Comparison of ENCODE assay signal across 21 cellular contexts in genomic region chr11:1949302-1949701, GRCh38. TPM values are rescaled to one million over a fixed set of nuclear protein-coding genes. Genes with fewer than 3 reads are reported as not detected.
DNase-seq lines count a peak whose midpoint lies in the region; ATAC-seq and TF ChIP-seq lines count a peak whose summit lies in the region.
"Had no signal": no experiment of that assay in that cellular context is flagged by ENCODE, and none has a peak within 500 bp of the region (broad histone marks: within the 10 kb centered on the region; RNA-seq: fewer than 3 reads in every experiment).

No MANE protein-coding gene starts in this region.

- TF ChIP-seq EP300 in ovary (IDR thresholded peaks at IDR 0.05) = no peak

- ATAC-seq in Right ventricle myocardium inferior (no peak), upper lobe of right lung (no peak), HG03442 (IDR thresholded peaks at IDR 0.05; ENCODE audit: unreplicated experiment) (no peak)

- H3K36me3 ChIP-seq in right atrium auricular region = no peaks in the 10 kb centered on the region
- H3K36me3 ChIP-seq in left ventricle myocardium inferior = no peaks in the 10 kb centered on the region
- no peaks in the 10 kb centered on the region for H3K36me3 ChIP-seq in ovary
- no peaks in the 10 kb centered on the region for H3K36me3 ChIP-seq in upper lobe of right lung

- no peak overlapping the region for H3K4me3 ChIP-seq in right atrium auricular region
- H3K4me3 ChIP-seq in left ventricle myocardium inferior = no peak overlapping the region
- H3K4me3 ChIP-seq in ovary = no peak overlapping the region
- no peak overlapping the region for H3K4me3 ChIP-seq in upper lobe of right lung
- H3K4me3 ChIP-seq: GM23338 had no signal

- DNase-seq in Right ventricle myocardium inferior (ENCODE audit: missing footprints) (peak; percentile 53), right atrium auricular region (ENCODE audit: low spot score) (no peak), left ventricle myocardium inferior (no peak), ovary (peak in 3 of 5 donors; percentile 3 to 27 (median 11)), upper lobe of right lung (peak; percentile 32), NCI-H2107 treated with DMSO at 0.1 percent for 48 hours (lab: John Stamatoyannopoulos, UW; ENCODE audit: unreplicated experiment) (no peak), activated gamma-delta T cell treated with Interleukin-2 at 50 U/mL for 16 hours (no peak)
- DNase-seq: ACHN; AML-193; CD4-positive, alpha-beta memory T cell; DMS153; DMS79; GDM1; HCEC 1CT had no signal

- no CpG with 5 or more reads among the region's 6 CpGs for WGBS in ovary, 3 donors

- H3K4me1 ChIP-seq in right atrium auricular region (no peaks in the 10 kb centered on the region), left ventricle myocardium inferior (peaks cover 5% of the 10 kb centered on the region), ovary (ENCODE audit: insufficient read depth) (no peaks in the 10 kb centered on the region), upper lobe of right lung (no peaks in the 10 kb centered on the region)

- intact Hi-C loops in Right ventricle myocardium inferior (cut with DNase I) (no loop called here), left ventricle myocardium inferior (cut with micrococcal nuclease) (loop anchor here (10.0 kb wide), 1 partner anchor 55 kb away; the partner anchor contains the start of gene PRR33), ovary (cut with DNase I) (loop anchor here in 2 of 4 donors (10.0 kb wide), 1 partner anchor 55 kb away; the partner anchor contains the start of gene PRR33 (in 2 of the 2)), upper lobe of right lung (cut with DNase I) (no loop called here)

- H3K9me3 ChIP-seq in right atrium auricular region = no peaks in the 10 kb centered on the region
- H3K9me3 ChIP-seq in left ventricle myocardium inferior (replicated peaks) = no peaks in the 10 kb centered on the region
- H3K9me3 ChIP-seq in ovary = no peaks in the 10 kb centered on the region
- H3K9me3 ChIP-seq in upper lobe of right lung = no peaks in the 10 kb centered on the region

- no peak overlapping the region for H3K27ac ChIP-seq in right atrium auricular region
- H3K27ac ChIP-seq in left ventricle myocardium inferior (replicated peaks) = peak overlapping the region; percentile 61
- no peak overlapping the region for H3K27ac ChIP-seq in ovary
- H3K27ac ChIP-seq in upper lobe of right lung = no peak overlapping the region
- H3K27ac ChIP-seq: C4-2B, HL-60 had no signal

- TF ChIP-seq POLR2A in ovary (IDR thresholded peaks at IDR 0.05) = no peak

- no peak for TF ChIP-seq CTCF in right atrium auricular region (IDR thresholded peaks at IDR 0.05)
- TF ChIP-seq CTCF in left ventricle myocardium inferior (IDR thresholded peaks at IDR 0.05; ENCODE audit: borderline replicate concordance) = no peak
- TF ChIP-seq CTCF in ovary (IDR thresholded peaks at IDR 0.05) = no peak
- TF ChIP-seq CTCF in upper lobe of right lung (IDR thresholded peaks at IDR 0.05) = no peak

- H3K27me3 ChIP-seq in right atrium auricular region (no peaks in the 10 kb centered on the region), left ventricle myocardium inferior (ENCODE audit: low read depth) (no peaks in the 10 kb centered on the region), ovary (no peaks in the 10 kb centered on the region), upper lobe of right lung (no peaks in the 10 kb centered on the region)

RNA-seq across cellular contexts. Expression of gene MRPL23, which starts 2.2 kb away (rescaled TPM):
- 107 TPM for total RNA-seq in Right ventricle myocardium inferior
- total RNA-seq in right atrium auricular region = 100 to 1,000 TPM; 128 to 210 TPM
- total RNA-seq in left ventricle myocardium inferior = 93.6 TPM
- total RNA-seq in ovary = 100 to 1,000 TPM in 2 of 7 donors, 10 to 100 TPM in 5; 33.2 to 145 (median 86.7) TPM
- polyA plus RNA-seq in ovary = 100 to 1,000 TPM in 1 of 2 donors, 10 to 100 TPM in 1; 21.7 to 106 TPM
- 58.6 TPM for total RNA-seq in upper lobe of right lung

RNA-seq across cellular contexts. Expression of gene TNNT3, which starts 29.8 kb away (rescaled TPM):
- total RNA-seq in Right ventricle myocardium inferior (36.3 TPM), right atrium auricular region (10 to 100 TPM; 12.8 to 16.4 TPM), left ventricle myocardium inferior (30.7 TPM), ovary (1 to 10 TPM in 4 of 7 donors, not detected in 3; 1.4 to 5.7 (median 2.0) TPM), upper lobe of right lung (0.43 TPM)
- polyA plus RNA-seq in ovary = 1 to 10 TPM in 1 of 2 donors, under 1 TPM in 1; 0.22 to 9.0 TPM
- total RNA-seq: Daoy, GM23338, HT1080 had no signal
- polyA plus RNA-seq: BJ; CD4-positive, alpha-beta memory T cell; GM23338 had no signal

RNA-seq across cellular contexts. Expression of gene H19, which starts 48.3 kb away (rescaled TPM):
- 611 TPM for total RNA-seq in Right ventricle myocardium inferior
- 100 to 1,000 TPM; 449 to 551 TPM for total RNA-seq in right atrium auricular region
- 634 TPM for total RNA-seq in left ventricle myocardium inferior
- 1,000 to 10,000 TPM in 3 of 7 donors, 100 to 1,000 TPM in 4; 113 to 2,888 (median 765) TPM for total RNA-seq in ovary
- 100 to 1,000 TPM; 315 to 601 TPM for polyA plus RNA-seq in ovary
- total RNA-seq in upper lobe of right lung = 55.8 TPM
- total RNA-seq: CD4-positive, alpha-beta memory T cell had no signal
- polyA plus RNA-seq: CD4-positive, alpha-beta memory T cell had no signal

RNA-seq across cellular contexts. Expression of gene PRR33, which starts 57.6 kb away (rescaled TPM):
- total RNA-seq in Right ventricle myocardium inferior = 5.0 TPM
- under 1 TPM in 1 of 2 donors, not detected in 1; 0.33 TPM for total RNA-seq in right atrium auricular region
- total RNA-seq in left ventricle myocardium inferior = 2.4 TPM
- not detected for total RNA-seq in ovary
- under 1 TPM in 1 of 2 donors, not detected in 1; 0.01 TPM for polyA plus RNA-seq in ovary
- not detected for total RNA-seq in upper lobe of right lung
- total RNA-seq: CD4-positive, alpha-beta memory T cell; Daoy; GM23338; HT1080 had no signal
- polyA plus RNA-seq: BJ, GM23338 had no signal

Comparison
In these comparisons a context has a peak if more than half of its experiments do, and no peak if none do; other contexts are left out.
1. DNase-seq: peak in Right ventricle myocardium inferior (single experiment), ovary (3 of 5) and upper lobe of right lung (single experiment); none in right atrium auricular region (single experiment), left ventricle myocardium inferior (single experiment), NCI-H2107 treated with DMSO at 0.1 percent for 48 hours (single experiment) and activated gamma-delta T cell treated with Interleukin-2 at 50 U/mL for 16 hours (single experiment).